Comparison of ENCODE assay signal across 8 cellular contexts in genomic region chr5:7868427-7868772, GRCh38. TPM values are rescaled to one million over a fixed set of nuclear protein-coding genes. Genes with fewer than 3 reads are reported as not detected.
A peak's percentile ranks its signal among the peaks of the same experiment; 100 is the strongest.
DNase-seq lines count a peak whose midpoint lies in the region; ATAC-seq, FAIRE-seq and TF ChIP-seq lines count a peak whose summit lies in the region.

No MANE protein-coding gene starts in this region.

- H3K9me3 ChIP-seq in BLaER1 treated with 17β-estradiol and CSF1 and Interleukin-3, amounts not matched to agents 10 nM and 100 nM (replicated peaks in 1 of 11), result no peaks in the 10 kb centered on the region
- H3K9me3 ChIP-seq in astrocyte (ENCODE audit: insufficient read depth, low read depth, low read length) (no peaks in the 10 kb centered on the region), HepG2 (ENCODE audit: low read length) (no peaks in the 10 kb centered on the region), transverse colon (no peaks in the 10 kb centered on the region)

- no peak for FAIRE-seq in astrocyte (lab: Jason Lieb, UNC)
- no peak for FAIRE-seq in HepG2 (lab: Jason Lieb, UNC)

- peak overlapping the region; percentile 83 to 91 (median 86) for H3K27ac ChIP-seq in BLaER1 treated with 17β-estradiol and CSF1 and Interleukin-3, amounts not matched to agents 10 nM and 100 nM
- H3K27ac ChIP-seq in astrocyte (ENCODE audit: low read depth, low read length) (peak overlapping the region; percentile 77), HepG2 (ENCODE audit: extremely low read length, insufficient read depth, low read length) (peak overlapping the region; percentile 74), transverse colon (peak overlapping the region; percentile 90 to 96 (median 92))

- peak overlapping the region; percentile 83 to 96 (median 94) for H3K4me3 ChIP-seq in BLaER1 treated with 17β-estradiol and CSF1 and Interleukin-3, amounts not matched to agents 10 nM and 100 nM
- H3K4me3 ChIP-seq in astrocyte (ENCODE audit: insufficient read depth, low read depth, low read length) (peak overlapping the region; percentile 94), HepG2 (replicated peaks in 1 of 3; ENCODE audit: insufficient read depth in 1 of 3, low read depth in 2 of 3, low read length in 3 of 3) (peak overlapping the region; percentile 84 to 89 (median 87)), transverse colon (peak overlapping the region; percentile 95 to 99 (median 97))

- BruUV-seq in HepG2 (replicated peaks; lab: Mats Ljungman, UMichigan), result no TSS peak

- H3K27ac Mint-ChIP-seq in astrocyte (ENCODE audit: unreplicated experiment), result peak overlapping the region; percentile 77

- no peaks in the 10 kb centered on the region for H3K27me3 ChIP-seq in BLaER1 treated with 17β-estradiol and CSF1 and Interleukin-3, amounts not matched to agents 10 nM and 100 nM
- H3K27me3 ChIP-seq in astrocyte (ENCODE audit: insufficient read depth, low read length), result no peaks in the 10 kb centered on the region
- no peaks in the 10 kb centered on the region; a peak in 1 of 5 replicates for H3K27me3 ChIP-seq in HepG2 (ENCODE audit: control insufficient read depth in 1 of 2, insufficient read depth in 2 of 2, low read length in 2 of 2)
- no peaks in the 10 kb centered on the region for H3K27me3 ChIP-seq in transverse colon

- in situ Hi-C loops in HepG2 (cut with HindIII; ENCODE audit: extremely low pct_ligation_motif_present, low pct_unique_long_range_greater_than_20kb), result no loop called here
- in situ Hi-C loops in transverse colon (cut with MboI; ENCODE audit: low pct_ligation_motif_present in 1 of 4, low pct_unique_long_range_greater_than_20kb in 1 of 4, low sequenced_read_pairs in 3 of 4), result no loop called here

- peaks cover 43 to 66% (median 59%) of the 10 kb centered on the region in 10 experiments for H3K4me1 ChIP-seq in BLaER1 treated with 17β-estradiol and CSF1 and Interleukin-3, amounts not matched to agents 10 nM and 100 nM
- H3K4me1 ChIP-seq in astrocyte (ENCODE audit: insufficient read depth, low read length) (peaks cover 8% of the 10 kb centered on the region), HepG2 (ENCODE audit: insufficient read depth, low read length) (peaks cover 59% of the 10 kb centered on the region), transverse colon (peaks cover 18 to 56% (median 33%) of the 10 kb centered on the region in 4 donors)

- H2AFZ ChIP-seq in astrocyte (ENCODE audit: low read depth, low read length), result peak overlapping the region; percentile 83
- H2AFZ ChIP-seq in HepG2 (ENCODE audit: low read length), result no peak overlapping the region

- TF ChIP-seq POLR2A in HepG2 (IDR thresholded peaks at IDR 0.05; ENCODE audit: insufficient read depth in 1 of 2, low read depth in 2 of 2, low read length in 2 of 2), result no peak
- TF ChIP-seq POLR2A in transverse colon (IDR thresholded peaks at IDR 0.05), result no peak

- H3K79me2 ChIP-seq in astrocyte (ENCODE audit: insufficient read depth, low read length) (peaks cover 74% of the 10 kb centered on the region), HepG2 (ENCODE audit: insufficient read depth, low read length) (peaks cover 57% of the 10 kb centered on the region)

- intact Hi-C loops in HepG2 (cut with micrococcal nuclease; ENCODE audit: unreplicated experiment), result no loop called here
- intact Hi-C loops in transverse colon (cut with DNase I; ENCODE audit: low total_unique reads), result no loop called here

- ATAC-seq in HG03066 (IDR thresholded peaks at IDR 0.05; ENCODE audit: low read depth, unreplicated experiment) (peak; percentile 0), HepG2 (peak; percentile 25), GM18909 (IDR thresholded peaks at IDR 0.05; ENCODE audit: poor library complexity, unreplicated experiment) (no peak)

- TF ChIP-seq CTCF in astrocyte (IDR thresholded peaks at IDR 0.05; ENCODE audit: insufficient read depth, low read depth, low read length) (no peak), HepG2 (CRISPR knock-in tag; IDR thresholded peaks at IDR 0.05) (no peak), transverse colon (IDR thresholded peaks at IDR 0.05) (no peak)

- H3K9me3 Mint-ChIP-seq in astrocyte (ENCODE audit: unreplicated experiment), result no peaks in the 10 kb centered on the region

- H4K20me1 ChIP-seq in BLaER1 treated with 17β-estradiol and CSF1 and Interleukin-3, amounts not matched to agents 10 nM and 100 nM, result peaks cover 28 to 56% (median 42%) of the 10 kb centered on the region in 11 experiments; a peak in 21 of 22 replicates
- peaks cover 28% of the 10 kb centered on the region for H4K20me1 ChIP-seq in astrocyte (ENCODE audit: insufficient read depth, low read length)
- H4K20me1 ChIP-seq in HepG2 (ENCODE audit: insufficient read depth, low read length), result peaks cover 15% of the 10 kb centered on the region; the same call in 1 of the 2 replicates

- no peaks in the 10 kb centered on the region for H3K27me3 Mint-ChIP-seq in astrocyte (ENCODE audit: low read depth, unreplicated experiment)

- POLR2A ChIA-PET in HepG2 (lab: Yijun Ruan, JAX), result interaction anchor here (0.9 to 2.1 kb wide), 5 partner anchors 8 to 589 kb away, joined by 3 to 18 read pairs (median 4); partner anchors contain the start of gene CFAP90

- TF ChIP-seq EP300 in HepG2 (IDR thresholded peaks at IDR 0.05; ENCODE audit: low read depth in 2 of 2, low read length in 2 of 2) (no peak), HepG2 (CRISPR knock-in tag; IDR thresholded peaks at IDR 0.05; ENCODE audit: borderline replicate concordance) (no peak), transverse colon (IDR thresholded peaks at IDR 0.05; ENCODE audit: low read depth) (no peak)

- H3K36me3 ChIP-seq in BLaER1 treated with 17β-estradiol and CSF1 and Interleukin-3, amounts not matched to agents 10 nM and 100 nM, result peaks cover 16 to 67% (median 51%) of the 10 kb centered on the region in 11 experiments; a peak in 21 of 22 replicates
- peaks cover 8% of the 10 kb centered on the region for H3K36me3 ChIP-seq in astrocyte (ENCODE audit: insufficient read depth, low read length)
- H3K36me3 ChIP-seq in HepG2 (replicated peaks in 1 of 2; ENCODE audit: control insufficient read depth in 1 of 2, insufficient read depth in 2 of 2, low read length in 2 of 2), result peaks cover 0 to 37% of the 10 kb centered on the region in 2 experiments; a peak in 2 of 5 replicates
- H3K36me3 ChIP-seq in transverse colon, result peaks cover 0 to 4% (median 0%) of the 10 kb centered on the region in 4 donors

- peaks cover 23% of the 10 kb centered on the region for H3K4me1 Mint-ChIP-seq in astrocyte (ENCODE audit: low read depth, unreplicated experiment)

- no peak for TF ChIP-seq RAD21 in HepG2 (CRISPR knock-in tag; IDR thresholded peaks at IDR 0.05)

- H3K4me2 ChIP-seq in BLaER1 treated with 17β-estradiol and CSF1 and Interleukin-3, amounts not matched to agents 10 nM and 100 nM, result peak overlapping the region; percentile 80 to 93 (median 89)
- H3K4me2 ChIP-seq in astrocyte (ENCODE audit: low read length) (peak overlapping the region; percentile 99), HepG2 (ENCODE audit: low read depth, low read length) (peak overlapping the region; percentile 82)

- DNase-seq in astrocyte (ENCODE audit: low read depth) (no peak), HepG2 (ENCODE audit: low spot score) (no peak), transverse colon (no peak), HuH-7.5 (ENCODE audit: low spot score) (no peak), nucleus accumbens (lab: John Stamatoyannopoulos, UW) (no peak)

- H3K36me3 Mint-ChIP-seq in astrocyte (ENCODE audit: low read depth, unreplicated experiment), result no peaks in the 10 kb centered on the region

- CTCF ChIA-PET in HepG2 (lab: Yijun Ruan, JAX; ENCODE audit: low intra/inter-chr PET ratio, low total read pairs), result no interaction called here

- H3K9ac ChIP-seq in BLaER1 treated with 17β-estradiol and CSF1 and Interleukin-3, amounts not matched to agents 10 nM and 100 nM, result peak overlapping the region; percentile 88 to 94 (median 91)
- H3K9ac ChIP-seq in astrocyte (ENCODE audit: low read length), result peak overlapping the region; percentile 92
- H3K9ac ChIP-seq in HepG2 (ENCODE audit: insufficient read depth, low read depth, low read length), result peak overlapping the region; percentile 92

- H3K4me3 Mint-ChIP-seq in astrocyte (ENCODE audit: unreplicated experiment), result peak overlapping the region; percentile 96

- 2% methylated on average over 8 of the region's 8 CpGs for WGBS in HepG2 (ENCODE audit: low lambda C conversion rate)
- 0 to 1% methylated on average over 5 to 8 of the region's 8 CpGs for WGBS in transverse colon (ENCODE audit: low coverage in 1 of 2), 2 donors

RNA-seq across cellular contexts. Expression of gene FASTKD3, which starts 0.4 kb away (rescaled TPM):
- total RNA-seq in astrocyte (8.1 and 10.7 TPM in 2 replicates), HepG2 (2016; rRNA removed; fragmentation: Illumina TruSeq; extraction: Trizol) (17.8 and 24.8 TPM in 2 replicates), transverse colon (10 to 100 TPM in 2 of 4 donors, 1 to 10 TPM in 1, under 1 TPM in 1; 0.80 to 11.7 (median 8.0) TPM)
- total RNA-seq in HepG2 (2016; cell fraction: cytosol; rRNA removed; fragmentation: Illumina TruSeq; extraction: Trizol; ENCODE audit: low read depth), result 7.2 and 7.8 TPM in 2 replicates
- total RNA-seq in HepG2 (2016; cell fraction: insoluble cytoplasmic fraction; rRNA removed; fragmentation: Illumina TruSeq; extraction: Trizol), result 16.7 and 28.2 TPM in 2 replicates
- total RNA-seq in HepG2 (2016; cell fraction: membrane; rRNA removed; fragmentation: Illumina TruSeq; extraction: Trizol), result 8.9 and 14.9 TPM in 2 replicates
- total RNA-seq in HepG2 (2016; cell fraction: nucleus; rRNA removed; fragmentation: Illumina TruSeq; extraction: Trizol), result 16.4 and 17.2 TPM in 2 replicates
- polyA plus RNA-seq in HepG2 (2011; rRNA removed), result 6.3 and 6.9 TPM in 2 replicates
- 2.8 and 4.2 TPM in 2 replicates for polyA plus RNA-seq in HepG2 (2011; cell fraction: cytosol; rRNA removed)
- polyA plus RNA-seq in HepG2 (2011; cell fraction: nucleus; rRNA removed), result 4.9 and 9.0 TPM in 2 replicates
- 6.8 and 8.0 TPM in 2 replicates for polyA plus RNA-seq in HepG2 (2012)
- polyA plus RNA-seq in HepG2 (2016; cell fraction: cytosol; fragmentation: Illumina TruSeq; extraction: Trizol; ENCODE audit: low read depth), result 2.4 and 3.0 TPM in 2 replicates
- 21.6 and 23.1 TPM in 2 replicates for polyA plus RNA-seq in HepG2 (2016; cell fraction: insoluble cytoplasmic fraction; fragmentation: Illumina TruSeq; extraction: Trizol; ENCODE audit: low read depth)
- polyA plus RNA-seq in HepG2 (2016; cell fraction: membrane; fragmentation: Illumina TruSeq; extraction: Trizol; ENCODE audit: low read depth), result 4.2 and 4.6 TPM in 2 replicates
- polyA plus RNA-seq in HepG2 (2016; cell fraction: nucleus; fragmentation: Illumina TruSeq; extraction: Trizol; ENCODE audit: insufficient read depth, low read depth), result 23.7 and 30.6 TPM in 2 replicates
- polyA minus RNA-seq in HepG2 (2011; rRNA and poly(A)+ RNA removed; ENCODE audit: low replicate concordance), result 1.4 and 11.6 TPM in 2 replicates
- polyA minus RNA-seq in HepG2 (2011; cell fraction: cytosol; rRNA and poly(A)+ RNA removed), result 3.3 and 3.9 TPM in 2 replicates
- 12.0 and 15.3 TPM in 2 replicates for polyA minus RNA-seq in HepG2 (2011; cell fraction: nucleus; rRNA and poly(A)+ RNA removed)

RNA-seq across cellular contexts. Expression of gene MTRR, which starts 0.5 kb away (rescaled TPM):
- total RNA-seq in astrocyte (32.2 and 38.5 TPM in 2 replicates), HepG2 (2016; rRNA removed; fragmentation: Illumina TruSeq; extraction: Trizol) (39.2 and 43.1 TPM in 2 replicates), transverse colon (100 to 1,000 TPM in 1 of 4 donors, 10 to 100 TPM in 3; 31.4 to 120 (median 43.4) TPM)
- total RNA-seq in HepG2 (2016; cell fraction: cytosol; rRNA removed; fragmentation: Illumina TruSeq; extraction: Trizol; ENCODE audit: low read depth), result 9.6 and 9.7 TPM in 2 replicates
- total RNA-seq in HepG2 (2016; cell fraction: insoluble cytoplasmic fraction; rRNA removed; fragmentation: Illumina TruSeq; extraction: Trizol), result 44.7 and 46.0 TPM in 2 replicates
- 19.2 TPM in 2 replicates for total RNA-seq in HepG2 (2016; cell fraction: membrane; rRNA removed; fragmentation: Illumina TruSeq; extraction: Trizol)
- 73.8 and 83.7 TPM in 2 replicates for total RNA-seq in HepG2 (2016; cell fraction: nucleus; rRNA removed; fragmentation: Illumina TruSeq; extraction: Trizol)
- 53.9 and 59.2 TPM in 2 replicates for polyA plus RNA-seq in HepG2 (2011; rRNA removed)
- polyA plus RNA-seq in HepG2 (2011; cell fraction: cytosol; rRNA removed), result 24.6 and 29.6 TPM in 2 replicates
- 76.6 and 78.8 TPM in 2 replicates for polyA plus RNA-seq in HepG2 (2011; cell fraction: nucleus; rRNA removed)
- polyA plus RNA-seq in HepG2 (2012), result 27.0 and 30.9 TPM in 2 replicates
- polyA plus RNA-seq in HepG2 (2016; cell fraction: cytosol; fragmentation: Illumina TruSeq; extraction: Trizol; ENCODE audit: low read depth), result 5.1 and 6.8 TPM in 2 replicates
- polyA plus RNA-seq in HepG2 (2016; cell fraction: insoluble cytoplasmic fraction; fragmentation: Illumina TruSeq; extraction: Trizol; ENCODE audit: low read depth), result 49.7 and 51.4 TPM in 2 replicates
- polyA plus RNA-seq in HepG2 (2016; cell fraction: membrane; fragmentation: Illumina TruSeq; extraction: Trizol; ENCODE audit: low read depth), result 15.2 and 18.8 TPM in 2 replicates
- 66.9 and 74.7 TPM in 2 replicates for polyA plus RNA-seq in HepG2 (2016; cell fraction: nucleus; fragmentation: Illumina TruSeq; extraction: Trizol; ENCODE audit: insufficient read depth, low read depth)
- polyA minus RNA-seq in HepG2 (2011; rRNA and poly(A)+ RNA removed; ENCODE audit: low replicate concordance), result 87.7 and 260 TPM in 2 replicates
- 25.6 and 30.9 TPM in 2 replicates for polyA minus RNA-seq in HepG2 (2011; cell fraction: cytosol; rRNA and poly(A)+ RNA removed)
- 211 and 212 TPM in 2 replicates for polyA minus RNA-seq in HepG2 (2011; cell fraction: nucleus; rRNA and poly(A)+ RNA removed)

RNA-seq across cellular contexts. Expression of gene CFAP90, which starts 17.5 kb away (rescaled TPM):
- 0.64 and 0.84 TPM in 2 replicates for total RNA-seq in astrocyte
- 0.11 and 0.20 TPM in 2 replicates for total RNA-seq in HepG2 (2016; rRNA removed; fragmentation: Illumina TruSeq; extraction: Trizol)
- not detected in 2 replicates for total RNA-seq in HepG2 (2016; cell fraction: cytosol; rRNA removed; fragmentation: Illumina TruSeq; extraction: Trizol; ENCODE audit: low read depth)
- total RNA-seq in HepG2 (2016; cell fraction: insoluble cytoplasmic fraction; rRNA removed; fragmentation: Illumina TruSeq; extraction: Trizol), result not detected in 2 replicates
- total RNA-seq in HepG2 (2016; cell fraction: membrane; rRNA removed; fragmentation: Illumina TruSeq; extraction: Trizol), result not detected in 2 replicates
- not detected in 2 replicates for total RNA-seq in HepG2 (2016; cell fraction: nucleus; rRNA removed; fragmentation: Illumina TruSeq; extraction: Trizol)
- not detected in 2 replicates for polyA plus RNA-seq in HepG2 (2011; rRNA removed)
- not detected in 2 replicates for polyA plus RNA-seq in HepG2 (2011; cell fraction: cytosol; rRNA removed)
- not detected in 2 replicates for polyA plus RNA-seq in HepG2 (2011; cell fraction: nucleus; rRNA removed)
- 0.09 TPM in 1 of 2 replicates, not detected in the other for polyA plus RNA-seq in HepG2 (2012)
- polyA plus RNA-seq in HepG2 (2016; cell fraction: cytosol; fragmentation: Illumina TruSeq; extraction: Trizol; ENCODE audit: low read depth), result 0.10 TPM in 1 of 2 replicates, not detected in the other
- not detected in 2 replicates for polyA plus RNA-seq in HepG2 (2016; cell fraction: insoluble cytoplasmic fraction; fragmentation: Illumina TruSeq; extraction: Trizol; ENCODE audit: low read depth)
- 0.25 TPM in 1 of 2 replicates, not detected in the other for polyA plus RNA-seq in HepG2 (2016; cell fraction: membrane; fragmentation: Illumina TruSeq; extraction: Trizol; ENCODE audit: low read depth)
- not detected in 2 replicates for polyA plus RNA-seq in HepG2 (2016; cell fraction: nucleus; fragmentation: Illumina TruSeq; extraction: Trizol; ENCODE audit: insufficient read depth, low read depth)
- polyA minus RNA-seq in HepG2 (2011; rRNA and poly(A)+ RNA removed; ENCODE audit: low replicate concordance), result not detected in 2 replicates
- polyA minus RNA-seq in HepG2 (2011; cell fraction: cytosol; rRNA and poly(A)+ RNA removed), result not detected in 2 replicates
- not detected in 2 replicates for polyA minus RNA-seq in HepG2 (2011; cell fraction: nucleus; rRNA and poly(A)+ RNA removed)
- not detected for total RNA-seq in transverse colon
